In genomic region chr14:91149462-91149861, GRCh38 we compare ENCODE assay signal across 8 cellular contexts. TPM values are rescaled to one million over a fixed set of nuclear protein-coding genes. Genes with fewer than 3 reads are reported as not detected.
DNase-seq lines count a peak whose midpoint lies in the region; ATAC-seq and TF ChIP-seq lines count a peak whose summit lies in the region.

No MANE protein-coding gene starts in this region.

- no peak overlapping the region for H3K4me3 ChIP-seq in left ventricle myocardium inferior
- no peak overlapping the region for H3K4me3 ChIP-seq in skeletal muscle tissue (ENCODE audit: low read length in 3 of 3)
- H3K4me3 ChIP-seq in CD8-positive, alpha-beta memory T cell (ENCODE audit: low read length) = no peak overlapping the region
- H3K4me3 ChIP-seq in Karpas-422 (ENCODE audit: low read length) = no peak overlapping the region

- H3K36me3 Mint-ChIP-seq in WTC11 = peaks cover 10% of the 10 kb centered on the region
- H3K36me3 Mint-ChIP-seq in CD8-positive, alpha-beta memory T cell = peaks cover 0 to 58% (median 6%) of the 10 kb centered on the region in 3 donors

- DNase-seq in HCEC 1CT = peak; percentile 99
- DNase-seq in WTC11 (ENCODE audit: low spot score) = no peak
- no peak for DNase-seq in left ventricle myocardium inferior
- DNase-seq in CD8-positive, alpha-beta memory T cell = no peak
- no peak for DNase-seq in NCI-H1092 treated with DMSO at 0.1 percent for 48 hours (lab: John Stamatoyannopoulos, UW)
- DNase-seq in Karpas-422 = no peak
- DNase-seq in activated CD4-positive, CD25-positive, alpha-beta regulatory T cell treated with anti-CD3 and anti-CD28 coated beads, Interleukin-2, amount 50 U/mL, for 72 hours = no peak

- H3K4me2 ChIP-seq in Karpas-422 (ENCODE audit: low read depth, low read length, poor library complexity, severe bottlenecking) = no peak overlapping the region

- H3K9me3 ChIP-seq in left ventricle myocardium inferior (replicated peaks) (no peaks in the 10 kb centered on the region), skeletal muscle tissue (ENCODE audit: control insufficient read depth in 3 of 3, low read length in 3 of 3) (no peaks in the 10 kb centered on the region), Karpas-422 (ENCODE audit: low read length) (no peaks in the 10 kb centered on the region)
- no peaks in the 10 kb centered on the region for H3K9me3 ChIP-seq in CD8-positive, alpha-beta memory T cell (ENCODE audit: low read length)

- ATAC-seq in WTC11 = no peak

- no peaks in the 10 kb centered on the region for H3K9me3 Mint-ChIP-seq in WTC11
- H3K9me3 Mint-ChIP-seq in CD8-positive, alpha-beta memory T cell = no peaks in the 10 kb centered on the region

- H4K20me1 ChIP-seq in Karpas-422 (ENCODE audit: insufficient read depth, low read depth, low read length) = no peaks in the 10 kb centered on the region

- peaks cover 8% of the 10 kb centered on the region; the same call in 1 of the 2 replicates for H3K79me2 ChIP-seq in Karpas-422 (ENCODE audit: low read length)

- H3K4me1 Mint-ChIP-seq in WTC11 = no peaks in the 10 kb centered on the region
- peaks cover 20 to 27% (median 27%) of the 10 kb centered on the region in 3 donors for H3K4me1 Mint-ChIP-seq in CD8-positive, alpha-beta memory T cell

- H3K27ac ChIP-seq in left ventricle myocardium inferior (replicated peaks) (peak overlapping the region; percentile 78), skeletal muscle tissue (ENCODE audit: low read depth, low read length) (peak overlapping the region; percentile 61), Karpas-422 (ENCODE audit: low read length) (no peak overlapping the region)
- no peak overlapping the region for H3K27ac ChIP-seq in CD8-positive, alpha-beta memory T cell (ENCODE audit: low read depth, low read length)

- no peak overlapping the region for H3K27ac Mint-ChIP-seq in WTC11
- no peak overlapping the region for H3K27ac Mint-ChIP-seq in CD8-positive, alpha-beta memory T cell

- H3K4me3 Mint-ChIP-seq in WTC11 = no peak overlapping the region
- no peak overlapping the region for H3K4me3 Mint-ChIP-seq in CD8-positive, alpha-beta memory T cell

- H3K36me3 ChIP-seq in left ventricle myocardium inferior = peaks cover 56% of the 10 kb centered on the region
- peaks cover 17 to 22% (median 21%) of the 10 kb centered on the region in 3 donors for H3K36me3 ChIP-seq in skeletal muscle tissue (ENCODE audit: control insufficient read depth in 3 of 3, insufficient read depth in 3 of 3, low read length in 3 of 3)
- no peaks in the 10 kb centered on the region for H3K36me3 ChIP-seq in CD8-positive, alpha-beta memory T cell (ENCODE audit: insufficient read depth, low read length)
- peaks cover 20% of the 10 kb centered on the region for H3K36me3 ChIP-seq in Karpas-422 (ENCODE audit: insufficient read depth, low read length)

- no peak for TF ChIP-seq CTCF in WTC11 (IDR thresholded peaks at IDR 0.05)
- no peak for TF ChIP-seq CTCF in left ventricle myocardium inferior (IDR thresholded peaks at IDR 0.05; ENCODE audit: borderline replicate concordance)

- no peaks in the 10 kb centered on the region for H3K9me2 ChIP-seq in Karpas-422 (replicated peaks; ENCODE audit: insufficient read depth, low read length)

- intact Hi-C loops in left ventricle myocardium inferior (cut with micrococcal nuclease) = no loop called here

- CTCF ChIA-PET in WTC11 (lab: Charles Lee) = interaction anchor here (0.6 to 1.2 kb wide), 2 partner anchors 24 to 43 kb away, joined by 3 to 6 read pairs; no protein-coding TSS in a partner anchor
- CTCF ChIA-PET in CD8-positive, alpha-beta memory T cell (lab: Charles Lee) = interaction anchor here (0.6 to 1.3 kb wide), 4 partner anchors 10 to 247 kb away, joined by 3 to 4 read pairs (median 3); no protein-coding TSS in a partner anchor

- H3K4me1 ChIP-seq in left ventricle myocardium inferior (peaks cover 56% of the 10 kb centered on the region), skeletal muscle tissue (ENCODE audit: control insufficient read depth in 3 of 3, insufficient read depth in 3 of 3, low read length in 3 of 3) (peaks cover 16 to 20% (median 18%) of the 10 kb centered on the region in 3 donors), Karpas-422 (ENCODE audit: low read length) (no peaks in the 10 kb centered on the region)
- H3K4me1 ChIP-seq in CD8-positive, alpha-beta memory T cell (ENCODE audit: insufficient read depth, low read length) = peaks cover 3% of the 10 kb centered on the region

- H3K9ac ChIP-seq in skeletal muscle tissue (ENCODE audit: low read depth in 1 of 3, low read length in 3 of 3) (no peak overlapping the region), Karpas-422 (ENCODE audit: low read length) (no peak overlapping the region)

- no peak overlapping the region for H2AFZ ChIP-seq in Karpas-422 (ENCODE audit: low read length)

- H3K27me3 ChIP-seq in left ventricle myocardium inferior (ENCODE audit: low read depth) = no peaks in the 10 kb centered on the region
- no peaks in the 10 kb centered on the region for H3K27me3 ChIP-seq in skeletal muscle tissue (ENCODE audit: control insufficient read depth in 3 of 3, insufficient read depth in 3 of 3, low read length in 3 of 3)
- no peaks in the 10 kb centered on the region for H3K27me3 ChIP-seq in CD8-positive, alpha-beta memory T cell (ENCODE audit: insufficient read depth, low read length, poor library complexity, severe bottlenecking)
- H3K27me3 ChIP-seq in Karpas-422 (ENCODE audit: low read length) = no peaks in the 10 kb centered on the region

- no peaks in the 10 kb centered on the region for H3K27me3 Mint-ChIP-seq in WTC11 (ENCODE audit: low read depth)
- no peaks in the 10 kb centered on the region for H3K27me3 Mint-ChIP-seq in CD8-positive, alpha-beta memory T cell

- POLR2A ChIA-PET in WTC11 (lab: Charles Lee) = no interaction called here
- POLR2A ChIA-PET in CD8-positive, alpha-beta memory T cell (lab: Charles Lee) = no interaction called here

TF ChIP-seq in WTC11, 78 proteins besides CTCF, POLR2A, EP300 and RAD21:
- TF ChIP-seq GTF2I (CRISPR knock-in tag; conservative IDR thresholded peaks at IDR 0.05) (no peak), JAZF1 (CRISPR knock-in tag; IDR thresholded peaks at IDR 0.05) (no peak), NFE2L1 (CRISPR knock-in tag; IDR thresholded peaks at IDR 0.05) (0 out of 2 replicates have a peak, but pooled peaks have one; percentile 23), GABPB1 (CRISPR knock-in tag; IDR thresholded peaks at IDR 0.05) (peak; percentile 46; the same call in 1 of the 2 replicates)

RNA-seq across cellular contexts. Expression of gene DGLUCY, which starts 35.6 kb away (rescaled TPM):
- 35.4 to 38.7 TPM (median 36.9 TPM) in 3 replicates for total RNA-seq in WTC11 (2021)
- total RNA-seq in left ventricle myocardium inferior = 220 TPM
- total RNA-seq in skeletal muscle tissue = 49.6 TPM
- 10 to 100 TPM; 45.3 to 48.7 TPM for total RNA-seq in CD8-positive, alpha-beta memory T cell
- polyA plus RNA-seq in CD8-positive, alpha-beta memory T cell = 55.5 TPM
- 90.0 and 99.9 TPM in 2 replicates for total RNA-seq in Karpas-422 (2014; rRNA removed; shearing (Covaris generic); ENCODE audit: low replicate concordance)

Comparison
In these comparisons a context has a peak if more than half of its experiments do, and no peak if none do; other contexts are left out.
1. H3K27ac ChIP-seq: peak in left ventricle myocardium inferior (single experiment) and skeletal muscle tissue (single experiment); none in CD8-positive, alpha-beta memory T cell (single experiment) and Karpas-422 (single experiment).